Comparison of ENCODE assay signal across 19 cellular contexts in the genomic region with DNA sequence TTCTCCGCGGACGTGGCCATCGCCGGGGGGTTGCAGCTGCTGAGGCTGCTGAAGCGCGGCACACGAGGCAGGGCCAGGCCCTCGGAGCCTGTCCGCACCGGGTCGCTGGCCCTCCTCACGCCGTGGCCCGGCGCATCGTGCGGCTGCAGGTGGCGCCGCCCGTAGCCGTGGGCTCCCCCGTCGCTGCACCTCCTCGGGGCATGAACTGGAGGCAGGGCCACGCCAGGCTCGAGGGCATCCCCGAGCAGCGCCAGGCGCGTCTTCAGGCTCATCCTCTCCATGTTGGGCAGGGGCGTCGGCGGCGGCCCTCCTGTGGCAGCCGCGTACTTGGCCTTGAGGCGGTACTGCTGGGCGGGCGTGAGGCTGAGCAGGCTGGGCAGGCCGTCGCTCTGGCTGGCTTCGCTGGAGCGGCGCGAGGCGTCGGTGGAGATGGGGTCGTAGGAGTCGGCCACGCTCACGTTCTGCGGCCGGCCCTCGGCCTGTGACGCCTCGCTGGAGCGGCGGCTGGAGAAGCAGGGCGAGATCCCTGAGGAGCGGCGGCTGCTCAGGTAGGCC.
DNase-seq lines count a peak whose midpoint lies in the region; ATAC-seq and TF ChIP-seq lines count a peak whose summit lies in the region.
"Had no signal": no experiment of that assay in that cellular context is flagged by ENCODE, and none has a peak within 500 bp of the region (broad histone marks: within the 10 kb centered on the region; RNA-seq: fewer than 3 reads in every experiment).

No MANE protein-coding gene starts in this region.

- H3K9me3 ChIP-seq in left ventricle myocardium inferior (replicated peaks) (no peaks in the 10 kb centered on the region), mesenchymal stem cell (ENCODE audit: control insufficient read depth, low read length) (no peaks in the 10 kb centered on the region), testis (no peaks in the 10 kb centered on the region), aorta (ENCODE audit: control insufficient read depth, low read length) (no peaks in the 10 kb centered on the region)
- H3K9me3 ChIP-seq: A549, Caco-2 had no signal

- H4K8ac ChIP-seq in mesenchymal stem cell (ENCODE audit: low read length): peak overlapping the region; percentile 30

- no peak overlapping the region for H2BK12ac ChIP-seq in mesenchymal stem cell (ENCODE audit: low read length in 2 of 2)

- no peak for TF ChIP-seq POLR2A in testis (IDR thresholded peaks at IDR 0.05)

- no peak overlapping the region for H3K14ac ChIP-seq in mesenchymal stem cell (ENCODE audit: low read length in 2 of 2)

- no peak overlapping the region for H2BK15ac ChIP-seq in mesenchymal stem cell (ENCODE audit: low read depth, poor library complexity, severe bottlenecking)

- WGBS in mesenchymal stem cell: 98% methylated on average over 62 of the region's 62 CpGs
- 84 to 90% methylated on average over 12 to 62 of the region's 62 CpGs for WGBS in testis, 2 donors
- WGBS in aorta, 2 donors: 98% methylated on average over 62 of the region's 62 CpGs

- H3K4me1 ChIP-seq in left ventricle myocardium inferior: no peaks in the 10 kb centered on the region
- H3K4me1 ChIP-seq in mesenchymal stem cell (ENCODE audit: control insufficient read depth, insufficient read depth, low read depth, low read length): peaks cover 12% of the 10 kb centered on the region
- H3K4me1 ChIP-seq in testis: no peaks in the 10 kb centered on the region
- H3K4me1 ChIP-seq in aorta (ENCODE audit: control insufficient read depth in 1 of 2, insufficient read depth in 2 of 2, low read length in 2 of 2): peaks cover 0 to 2% of the 10 kb centered on the region in 2 donors
- H3K4me1 ChIP-seq: A549, Caco-2 had no signal

- no peak overlapping the region for H3K4me3 ChIP-seq in left ventricle myocardium inferior
- no peak overlapping the region for H3K4me3 ChIP-seq in mesenchymal stem cell (ENCODE audit: insufficient read depth in 1 of 2, low read depth in 1 of 2, low read length in 2 of 2)
- H3K4me3 ChIP-seq in testis: peak overlapping the region; percentile 21 to 30
- no peak overlapping the region for H3K4me3 ChIP-seq in aorta (ENCODE audit: low read length in 2 of 2)
- H3K4me3 ChIP-seq: A549; BLaER1 treated with 17β-estradiol and CSF1 and Interleukin-3, amounts not matched to agents 10 nM and 100 nM had no signal

- H2AFZ ChIP-seq in mesenchymal stem cell (ENCODE audit: low read depth, low read length): no peak overlapping the region

- DNase-seq in Right ventricle myocardium inferior (ENCODE audit: missing footprints) (peak; percentile 35), left ventricle myocardium inferior (no peak), mesenchymal stem cell (no peak), testis (no peak), aorta (no peak), T1000 (lab: John Stamatoyannopoulos, UW) (no peak), NCI-H446 (lab: John Stamatoyannopoulos, UW) (no peak)
- DNase-seq: AML-193; Caco-2; Calu3; CD4-positive, alpha-beta T cell; CD8-positive, alpha-beta T cell; DMS79 treated with DMSO at 0.1 percent for 48 hours; GF-D8 had no signal

- H3K27me3 ChIP-seq in left ventricle myocardium inferior (ENCODE audit: low read depth) (peaks cover 4% of the 10 kb centered on the region), mesenchymal stem cell (ENCODE audit: control insufficient read depth in 1 of 2, insufficient read depth in 1 of 2, low read length in 2 of 2) (no peaks in the 10 kb centered on the region), testis (no peaks in the 10 kb centered on the region), aorta (ENCODE audit: control insufficient read depth in 1 of 2, insufficient read depth in 2 of 2, low read length in 1 of 2) (no peaks in the 10 kb centered on the region)
- H3K27me3 ChIP-seq: BLaER1 treated with 17β-estradiol and CSF1 and Interleukin-3, amounts not matched to agents 10 nM and 100 nM had no signal

- H3K36me3 ChIP-seq in left ventricle myocardium inferior (peaks cover 32% of the 10 kb centered on the region), mesenchymal stem cell (ENCODE audit: control insufficient read depth in 1 of 2, insufficient read depth in 2 of 2, low read depth in 1 of 2, low read length in 2 of 2) (peaks cover 28 to 74% of the 10 kb centered on the region in 2 experiments), testis (ENCODE audit: low read depth, missing control alignments) (no peaks in the 10 kb centered on the region), aorta (ENCODE audit: control insufficient read depth in 1 of 2, insufficient read depth in 2 of 2, low read length in 1 of 2) (no peaks in the 10 kb centered on the region)

- no peak overlapping the region for H3K23ac ChIP-seq in mesenchymal stem cell (ENCODE audit: low read length in 2 of 2)

- H3K79me1 ChIP-seq in mesenchymal stem cell (replicated peaks; ENCODE audit: low read length, poor library complexity, severe bottlenecking): no peaks in the 10 kb centered on the region

- intact Hi-C loops in Right ventricle myocardium inferior (cut with DNase I): no loop called here
- intact Hi-C loops in left ventricle myocardium inferior (cut with micrococcal nuclease): no loop called here
- intact Hi-C loops in testis (cut with DNase I; ENCODE audit: low total_unique reads): no loop called here
- intact Hi-C loops in aorta (cut with DNase I): no loop called here

- ATAC-seq in Right ventricle myocardium inferior: no peak
- ATAC-seq in aorta (ENCODE audit: low FRiP score): peak; percentile 23
- ATAC-seq in esophagus mucosa: no peak
- ATAC-seq: A549; CD8-positive, alpha-beta T cell had no signal

- H2AK5ac ChIP-seq in mesenchymal stem cell (ENCODE audit: low read length, severe bottlenecking): no peak overlapping the region

- H3K27ac ChIP-seq in left ventricle myocardium inferior (replicated peaks): no peak overlapping the region
- H3K27ac ChIP-seq in mesenchymal stem cell (ENCODE audit: low read length, poor library complexity, severe bottlenecking): no peak overlapping the region
- no peak overlapping the region for H3K27ac ChIP-seq in testis
- no peak overlapping the region for H3K27ac ChIP-seq in aorta (ENCODE audit: low read depth in 1 of 2, low read length in 2 of 2)
- H3K27ac ChIP-seq: 22Rv1; A549; BLaER1 treated with 17β-estradiol and CSF1 and Interleukin-3, amounts not matched to agents 10 nM and 100 nM; C4-2B had no signal

- no peak overlapping the region for H2BK5ac ChIP-seq in mesenchymal stem cell (ENCODE audit: low read depth, low read length, poor library complexity, severe bottlenecking)

- H3K4me2 ChIP-seq in mesenchymal stem cell (ENCODE audit: low read length, poor library complexity, severe bottlenecking): no peak overlapping the region
- H3K4me2 ChIP-seq: A549 had no signal

- peak overlapping the region; percentile 35 for H4K91ac ChIP-seq in mesenchymal stem cell (ENCODE audit: low read length)

- no peak overlapping the region for H3K18ac ChIP-seq in mesenchymal stem cell (ENCODE audit: low read depth in 1 of 2, low read length in 2 of 2)

- TF ChIP-seq CTCF in left ventricle myocardium inferior (IDR thresholded peaks at IDR 0.05; ENCODE audit: borderline replicate concordance) (no peak), testis (IDR thresholded peaks at IDR 0.05) (no peak)

- no peak overlapping the region for H3K9ac ChIP-seq in mesenchymal stem cell (ENCODE audit: low read length)
- H3K9ac ChIP-seq: BLaER1 treated with 17β-estradiol and CSF1 and Interleukin-3, amounts not matched to agents 10 nM and 100 nM had no signal

- no peak overlapping the region for H2BK120ac ChIP-seq in mesenchymal stem cell (ENCODE audit: low read depth, low read length)

- no peak overlapping the region for H3K4ac ChIP-seq in mesenchymal stem cell (ENCODE audit: low read depth in 1 of 2, low read length in 2 of 2)

Comparison
In these comparisons a context has a peak if more than half of its experiments do, and no peak if none do; other contexts are left out.
1. H3K4me3 ChIP-seq: peak in testis (2 of 2); none in left ventricle myocardium inferior (single experiment), mesenchymal stem cell (0 of 2) and aorta (0 of 2).